ENCODE assay signal across 13 cellular contexts in the genomic region with DNA sequence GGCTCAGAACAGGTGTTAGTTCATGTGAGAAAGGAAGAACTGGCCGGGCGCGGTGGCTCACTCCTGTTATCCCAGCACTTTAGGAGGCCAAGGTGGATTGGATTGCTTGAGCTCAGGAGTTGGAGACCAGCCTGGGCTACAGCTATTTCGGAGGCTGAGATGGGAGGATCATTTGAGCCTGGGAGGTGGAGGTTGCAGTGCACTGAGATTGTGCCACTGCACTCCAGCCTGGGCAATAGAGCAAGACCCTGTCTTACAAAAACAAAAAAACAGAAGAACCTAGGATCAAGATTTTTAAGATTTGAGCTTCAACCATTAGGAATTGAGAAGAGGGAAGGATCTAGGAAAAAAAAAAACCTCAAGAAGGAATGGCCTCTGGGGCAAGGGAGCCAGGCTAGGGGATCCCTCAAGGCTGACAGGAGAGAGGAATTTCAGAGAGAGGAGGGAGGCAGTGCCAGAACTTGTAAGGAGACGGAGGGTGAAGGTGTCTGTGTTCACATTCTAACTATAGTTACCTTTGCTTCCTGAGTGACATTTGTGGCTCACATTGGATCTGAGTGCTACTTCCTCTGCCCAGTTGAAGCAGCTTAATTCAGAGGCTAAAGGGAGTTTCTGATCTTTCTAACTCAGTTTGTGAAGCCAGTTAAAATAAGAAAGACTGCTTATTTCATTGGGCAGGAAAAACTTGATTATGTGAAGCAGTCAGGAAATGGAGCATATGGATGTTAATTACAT. TPM values are rescaled to one million over a fixed set of nuclear protein-coding genes. Genes with fewer than 3 reads are reported as not detected.
A peak's percentile ranks its signal among the peaks of the same experiment; 100 is the strongest.
DNase-seq lines count a peak whose midpoint lies in the region; ATAC-seq and TF ChIP-seq lines count a peak whose summit lies in the region.
"Had no signal": no experiment of that assay in that cellular context is flagged by ENCODE, and none has a peak within 500 bp of the region (broad histone marks: within the 10 kb centered on the region; RNA-seq: fewer than 3 reads in every experiment).

No MANE protein-coding gene starts in this region.

- no peak overlapping the region for H3K27ac ChIP-seq in right cardiac atrium (ENCODE audit: low read length)

- H3K27me3 ChIP-seq in right cardiac atrium (ENCODE audit: control insufficient read depth, insufficient read depth), result no peaks in the 10 kb centered on the region

- POLR2A ChIA-PET in activated CD4-positive, alpha-beta T cell treated with anti-CD3 and anti-CD28 coated beads for 36 hours (lab: Charles Lee), result no interaction called here

- ATAC-seq in activated CD4-positive, alpha-beta T cell treated with anti-CD3 and anti-CD28 coated beads for 36 hours, result no peak
- no peak for ATAC-seq in right cardiac atrium

- TF ChIP-seq CTCF in GM12865 (IDR thresholded peaks at IDR 0.05; ENCODE audit: insufficient read depth, low read depth, low read length, missing control alignments) (no peak), nephron (IDR thresholded peaks at IDR 0.05; ENCODE audit: unreplicated experiment in 3 of 3) (no peak), foreskin fibroblast (IDR thresholded peaks at IDR 0.05; ENCODE audit: low read depth, low read length) (no peak)

- peaks cover 39% of the 10 kb centered on the region for H3K4me1 ChIP-seq in right cardiac atrium (ENCODE audit: control insufficient read depth, insufficient read depth, low read length)

- H3K4me3 ChIP-seq in GM12865 (ENCODE audit: low read depth, low read length) (no peak overlapping the region), right cardiac atrium (ENCODE audit: low read length) (no peak overlapping the region), foreskin fibroblast (ENCODE audit: low read depth in 1 of 2, low read length in 2 of 2) (no peak overlapping the region)

- 85% methylated on average over 5 of the region's 5 CpGs for WGBS in right cardiac atrium

- no peaks in the 10 kb centered on the region for H3K9me3 Mint-ChIP-seq in activated CD4-positive, alpha-beta T cell treated with anti-CD3 and anti-CD28 coated beads for 36 hours (ENCODE audit: low read depth)
- no peaks in the 10 kb centered on the region for H3K9me3 Mint-ChIP-seq in activated T-helper 2 cell treated with anti-CD3 and anti-CD28 coated beads, Interferon-gamma antibody, Interleukin-2, Interleukin-4, amounts not matched to agents 10 μg/mL and 5 μg/mL and 100 μg/mL, durations not matched to agents 14 hours and 24 hours and 36 hours
- no peaks in the 10 kb centered on the region for H3K9me3 Mint-ChIP-seq in nephron

- no peaks in the 10 kb centered on the region for H3K27me3 Mint-ChIP-seq in activated CD4-positive, alpha-beta T cell treated with anti-CD3 and anti-CD28 coated beads for 36 hours
- no peaks in the 10 kb centered on the region for H3K27me3 Mint-ChIP-seq in activated T-helper 2 cell treated with anti-CD3 and anti-CD28 coated beads, Interferon-gamma antibody, Interleukin-2, Interleukin-4, amounts not matched to agents 10 μg/mL and 5 μg/mL and 100 μg/mL, durations not matched to agents 14 hours and 24 hours and 36 hours (ENCODE audit: low read depth)
- no peaks in the 10 kb centered on the region for H3K27me3 Mint-ChIP-seq in nephron (ENCODE audit: low read depth)

- H3K4me1 Mint-ChIP-seq in activated CD4-positive, alpha-beta T cell treated with anti-CD3 and anti-CD28 coated beads for 36 hours, result peaks cover 64% of the 10 kb centered on the region
- H3K4me1 Mint-ChIP-seq in activated T-helper 2 cell treated with anti-CD3 and anti-CD28 coated beads, Interferon-gamma antibody, Interleukin-2, Interleukin-4, amounts not matched to agents 10 μg/mL and 5 μg/mL and 100 μg/mL, durations not matched to agents 14 hours and 24 hours and 36 hours (ENCODE audit: low read depth), result peaks cover 40% of the 10 kb centered on the region
- H3K4me1 Mint-ChIP-seq in nephron, result peaks cover 78% of the 10 kb centered on the region

- CTCF ChIA-PET in activated CD4-positive, alpha-beta T cell treated with anti-CD3 and anti-CD28 coated beads for 36 hours (lab: Charles Lee), result interaction anchor here (0.6 to 1.4 kb wide), 5 partner anchors 11 to 351 kb away, joined by 3 to 4 read pairs (median 3); no protein-coding TSS in a partner anchor

- H3K9me3 ChIP-seq in right cardiac atrium (ENCODE audit: control insufficient read depth, low read length), result no peaks in the 10 kb centered on the region

- intact Hi-C loops in activated CD4-positive, alpha-beta T cell treated with anti-CD3 and anti-CD28 coated beads for 36 hours (cut with DNase I, micrococcal nuclease), result no loop called here
- intact Hi-C loops in activated T-helper 2 cell treated with anti-CD3 and anti-CD28 coated beads, Interferon-gamma antibody, Interleukin-2, Interleukin-4, amounts not matched to agents 10 μg/mL and 5 μg/mL and 100 μg/mL, durations not matched to agents 14 hours and 24 hours and 36 hours (cut with micrococcal nuclease), result no loop called here
- intact Hi-C loops in right cardiac atrium (cut with DNase I), result no loop called here

- no peak overlapping the region for H3K4me3 Mint-ChIP-seq in activated CD4-positive, alpha-beta T cell treated with anti-CD3 and anti-CD28 coated beads for 36 hours
- H3K4me3 Mint-ChIP-seq in activated T-helper 2 cell treated with anti-CD3 and anti-CD28 coated beads, Interferon-gamma antibody, Interleukin-2, Interleukin-4, amounts not matched to agents 10 μg/mL and 5 μg/mL and 100 μg/mL, durations not matched to agents 14 hours and 24 hours and 36 hours (ENCODE audit: low read depth), result no peak overlapping the region
- no peak overlapping the region for H3K4me3 Mint-ChIP-seq in nephron

- peak overlapping the region; percentile 30 for H3K27ac Mint-ChIP-seq in activated CD4-positive, alpha-beta T cell treated with anti-CD3 and anti-CD28 coated beads for 36 hours
- H3K27ac Mint-ChIP-seq in activated T-helper 2 cell treated with anti-CD3 and anti-CD28 coated beads, Interferon-gamma antibody, Interleukin-2, Interleukin-4, amounts not matched to agents 10 μg/mL and 5 μg/mL and 100 μg/mL, durations not matched to agents 14 hours and 24 hours and 36 hours, result peak overlapping the region; percentile 34
- peak overlapping the region in 2 of 3 experiments; percentile 12 to 58 for H3K27ac Mint-ChIP-seq in nephron

- peaks cover 22% of the 10 kb centered on the region for H3K36me3 Mint-ChIP-seq in activated CD4-positive, alpha-beta T cell treated with anti-CD3 and anti-CD28 coated beads for 36 hours (ENCODE audit: low read depth)
- H3K36me3 Mint-ChIP-seq in activated T-helper 2 cell treated with anti-CD3 and anti-CD28 coated beads, Interferon-gamma antibody, Interleukin-2, Interleukin-4, amounts not matched to agents 10 μg/mL and 5 μg/mL and 100 μg/mL, durations not matched to agents 14 hours and 24 hours and 36 hours (ENCODE audit: low read depth), result peaks cover 36% of the 10 kb centered on the region
- peaks cover 21% of the 10 kb centered on the region for H3K36me3 Mint-ChIP-seq in nephron (ENCODE audit: low read depth)

- DNase-seq in activated CD4-positive, alpha-beta T cell treated with anti-CD3 and anti-CD28 coated beads for 36 hours, result no peak
- no peak for DNase-seq in activated CD4-positive, alpha-beta T cell treated with anti-CD3 and anti-CD28 coated beads for 4 hours
- DNase-seq in GM12865 (ENCODE audit: low read depth) (peak; percentile 45), epidermal melanocyte (ENCODE audit: insufficient read length, low spot score) (no peak), right cardiac atrium (no peak), foreskin fibroblast (no peak)
- no peak for DNase-seq in activated T-helper 2 cell treated with anti-CD3 and anti-CD28 coated beads, Interferon-gamma antibody, Interleukin-2, Interleukin-4, amounts not matched to agents 10 μg/mL and 5 μg/mL and 100 μg/mL, durations not matched to agents 14 hours and 24 hours and 36 hours (ENCODE audit: low spot score)
- DNase-seq: activated CD4-positive, alpha-beta T cell treated with anti-CD3 and anti-CD28 coated beads, Interleukin-2, amount 50 U/mL, for 48 hours; HCEC 1CT; hippocampal formation; NCI-H1694 treated with DMSO at 0.1 percent for 48 hours; NCI-H526 had no signal

RNA-seq across cellular contexts. Expression of gene CHMP4B, which starts 26.1 kb away (rescaled TPM):
- total RNA-seq in activated CD4-positive, alpha-beta T cell treated with anti-CD3 and anti-CD28 coated beads for 36 hours, result 10 to 100 TPM; 86.0 to 94.1 TPM
- total RNA-seq in activated T-helper 2 cell treated with anti-CD3 and anti-CD28 coated beads, Interferon-gamma antibody, Interleukin-2, Interleukin-4, amounts not matched to agents 10 μg/mL and 5 μg/mL and 100 μg/mL, durations not matched to agents 14 hours and 24 hours and 36 hours, result 113 and 116 TPM in 2 replicates
- total RNA-seq in right cardiac atrium, result 100 to 1,000 TPM in 1 of 4 donors, 10 to 100 TPM in 3; 88.3 to 117 (median 90.2) TPM
- polyA plus RNA-seq in right cardiac atrium, result 126 TPM
